In genomic region chr15:99307735-99308134, GRCh38 we compare ENCODE assay signal across 17 cellular contexts. TPM values are rescaled to one million over a fixed set of nuclear protein-coding genes. Genes with fewer than 3 reads are reported as not detected.
A peak's percentile ranks its signal among the peaks of the same experiment; 100 is the strongest.
DNase-seq lines count a peak whose midpoint lies in the region; ATAC-seq and TF ChIP-seq lines count a peak whose summit lies in the region.
"Had no signal": no experiment of that assay in that cellular context is flagged by ENCODE, and none has a peak within 500 bp of the region (broad histone marks: within the 10 kb centered on the region; RNA-seq: fewer than 3 reads in every experiment).

No MANE protein-coding gene starts in this region.

- TF ChIP-seq CTCF in right atrium auricular region (IDR thresholded peaks at IDR 0.05) (no peak), WERI-Rb-1 (IDR thresholded peaks at IDR 0.05; ENCODE audit: low read depth, low read length) (no peak)

- no peak for DNase-seq in right atrium auricular region (ENCODE audit: low spot score)
- DNase-seq in left ventricle myocardium superior: no peak
- no peak for DNase-seq in WERI-Rb-1
- DNase-seq in aorta: no peak
- no peak for DNase-seq in sciatic nerve (ENCODE audit: low spot score)
- DNase-seq: activated B cell treated with CpG ODN at 0.5 μM for 24 hours; activated CD8-positive, alpha-beta memory T cell treated with anti-CD3 and anti-CD28 coated beads, Interleukin-2, amount 10 ng/mL, durations not matched to agents 7 days and 5 days; activated naive CD4-positive, alpha-beta T cell treated with Interleukin-2 at 50 U/mL for 16 hours; caudate nucleus; left colon; naive thymus-derived CD4-positive, alpha-beta T cell; NCI-H2107; small intestine had no signal

- H3K27me3 ChIP-seq in right atrium auricular region: no peaks in the 10 kb centered on the region
- no peaks in the 10 kb centered on the region for H3K27me3 ChIP-seq in WERI-Rb-1 (ENCODE audit: insufficient read depth, low read depth, severe bottlenecking)
- no peaks in the 10 kb centered on the region for H3K27me3 ChIP-seq in aorta (ENCODE audit: control insufficient read depth in 1 of 2, insufficient read depth in 2 of 2, low read length in 1 of 2)

- H3K27ac ChIP-seq in right atrium auricular region (peak overlapping the region; percentile 63 to 84), WERI-Rb-1 (peak overlapping the region; percentile 91), mesodermal cell (ENCODE audit: low read depth, low read length, severe bottlenecking) (peak overlapping the region; percentile 54), aorta (ENCODE audit: low read depth in 1 of 2, low read length in 2 of 2) (peak overlapping the region; percentile 68)

- H3K36me3 ChIP-seq in right atrium auricular region (no peaks in the 10 kb centered on the region), WERI-Rb-1 (no peaks in the 10 kb centered on the region), mesodermal cell (ENCODE audit: control insufficient read depth, insufficient read depth, low read length) (peaks cover 5% of the 10 kb centered on the region), aorta (ENCODE audit: control insufficient read depth in 1 of 2, insufficient read depth in 2 of 2, low read length in 1 of 2) (no peaks in the 10 kb centered on the region)

- intact Hi-C loops in left ventricle myocardium superior (cut with micrococcal nuclease) (no loop called here), aorta (cut with DNase I) (loop anchor here in 1 of 2 donors (10.0 kb wide), 1 partner anchor 167 kb away; no protein-coding TSS in a partner anchor), sciatic nerve (cut with DNase I) (no loop called here)

- H3K4me1 ChIP-seq in right atrium auricular region (peaks cover 0 to 16% of the 10 kb centered on the region in 2 donors), mesodermal cell (ENCODE audit: control insufficient read depth, insufficient read depth, low read length, poor library complexity, severe bottlenecking) (peaks cover 5% of the 10 kb centered on the region), aorta (ENCODE audit: control insufficient read depth in 1 of 2, insufficient read depth in 2 of 2, low read length in 2 of 2) (peaks cover 3 to 4% of the 10 kb centered on the region in 2 donors)

- H3K4me3 ChIP-seq in right atrium auricular region (peak overlapping the region in 1 of 2 donors; percentile 7), WERI-Rb-1 (ENCODE audit: low read depth, low read length) (no peak overlapping the region), mesodermal cell (ENCODE audit: extremely low read depth, insufficient read depth, low read length, poor library complexity, severe bottlenecking) (no peak overlapping the region), aorta (ENCODE audit: low read length in 2 of 2) (peak overlapping the region in 1 of 2 donors; percentile 59)

- 77 to 80% methylated on average over 5 of the region's 6 CpGs for WGBS in mesodermal cell (ENCODE audit: insufficient coverage in 2 of 2), 2 experiments
- WGBS in aorta, 2 donors: 17 to 24% methylated on average over 6 of the region's 6 CpGs

- ATAC-seq in left ventricle myocardium superior (no peak), aorta (ENCODE audit: low FRiP score) (no peak), sciatic nerve (no peak), GM21423 (IDR thresholded peaks at IDR 0.05; ENCODE audit: unreplicated experiment) (no peak), GM21447 (IDR thresholded peaks at IDR 0.05; ENCODE audit: unreplicated experiment) (no peak)
- ATAC-seq: activated CD8-positive, alpha-beta memory T cell treated with anti-CD3 and anti-CD28 coated beads, Interleukin-2, amount 10 ng/mL, durations not matched to agents 7 days and 5 days; HCT116; naive thymus-derived CD4-positive, alpha-beta T cell had no signal

- H3K9me3 ChIP-seq in right atrium auricular region: peaks cover under 1 to 6% of the 10 kb centered on the region in 2 donors
- no peaks in the 10 kb centered on the region for H3K9me3 ChIP-seq in WERI-Rb-1 (ENCODE audit: severe bottlenecking)
- H3K9me3 ChIP-seq in mesodermal cell (ENCODE audit: control insufficient read depth, low read length): no peaks in the 10 kb centered on the region
- H3K9me3 ChIP-seq in aorta (ENCODE audit: control insufficient read depth, low read length): no peaks in the 10 kb centered on the region

RNA-seq across cellular contexts. Expression of gene LRRC28, which starts 56.5 kb away (rescaled TPM):
- total RNA-seq in right atrium auricular region (10 to 100 TPM; 29.8 to 34.5 TPM), left ventricle myocardium superior (24.4 TPM), aorta (10 to 100 TPM; 22.7 to 27.5 TPM), sciatic nerve (24.6 TPM)
- 33.5 TPM for polyA plus RNA-seq in mesodermal cell (2013, experiment 1 of 2)
- polyA plus RNA-seq in mesodermal cell (2013, experiment 2 of 2): 29.2 TPM
- polyA plus RNA-seq in aorta: 10 to 100 TPM; 14.5 to 16.6 TPM

RNA-seq across cellular contexts. Expression of gene TTC23, which starts 58.4 kb away (rescaled TPM):
- total RNA-seq in right atrium auricular region (10 to 100 TPM; 13.6 to 14.6 TPM), left ventricle myocardium superior (10.1 TPM), aorta (10 to 100 TPM; 28.2 to 33.6 TPM), sciatic nerve (26.7 TPM)
- 24.0 TPM for polyA plus RNA-seq in mesodermal cell (2013, experiment 1 of 2)
- 28.2 TPM for polyA plus RNA-seq in mesodermal cell (2013, experiment 2 of 2)
- polyA plus RNA-seq in aorta: 10 to 100 TPM in 1 of 2 donors, 1 to 10 TPM in 1; 8.3 to 12.3 TPM
